ENCODE assay signal across 15 cellular contexts in genomic region chr3:2944628-2945027, GRCh38.
DNase-seq lines count a peak whose midpoint lies in the region; ATAC-seq and TF ChIP-seq lines count a peak whose summit lies in the region.
"Had no signal": no experiment of that assay in that cellular context is flagged by ENCODE, and none has a peak within 500 bp of the region (broad histone marks: within the 10 kb centered on the region; RNA-seq: fewer than 3 reads in every experiment).

No MANE protein-coding gene starts in this region.

- no peak overlapping the region for H3K9ac ChIP-seq in mammary epithelial cell (ENCODE audit: insufficient read depth, low read length)

- no peak overlapping the region for H2AFZ ChIP-seq in mammary epithelial cell (ENCODE audit: low read depth, low read length)

- H3K27me3 ChIP-seq in esophagus muscularis mucosa, result no peaks in the 10 kb centered on the region
- H3K27me3 ChIP-seq in mammary epithelial cell (ENCODE audit: insufficient read depth, low read length), result no peaks in the 10 kb centered on the region
- H3K27me3 ChIP-seq: adrenal gland, dorsolateral prefrontal cortex had no signal

- intact Hi-C loops in esophagus muscularis mucosa (cut with DNase I), result no loop called here
- intact Hi-C loops in mammary epithelial cell (cut with micrococcal nuclease), result no loop called here

- H3K4me1 ChIP-seq in esophagus muscularis mucosa (no peaks in the 10 kb centered on the region), mammary epithelial cell (ENCODE audit: insufficient read depth, low read length) (no peaks in the 10 kb centered on the region)
- H3K4me1 ChIP-seq: adrenal gland, spleen had no signal

- in situ Hi-C loops in mammary epithelial cell (cut with MboI; ENCODE audit: low sequenced_read_pairs in 2 of 2), result no loop called here

- no peak for TF ChIP-seq EP300 in esophagus muscularis mucosa (IDR thresholded peaks at IDR 0.05)

- no peak overlapping the region for H3K4me2 ChIP-seq in mammary epithelial cell (ENCODE audit: insufficient read depth, low read depth, low read length)

- TF ChIP-seq CTCF in esophagus muscularis mucosa (IDR thresholded peaks at IDR 0.05) (no peak), mammary epithelial cell (conservative IDR thresholded peaks at IDR 0.05 in 1 of 2, IDR thresholded peaks at IDR 0.05 in 1 of 2; ENCODE audit: extremely low read depth in 1 of 2, insufficient read depth in 1 of 2, low read depth in 1 of 2, low read length in 2 of 2) (no peak)

- H3K9me3 ChIP-seq in esophagus muscularis mucosa (no peaks in the 10 kb centered on the region), mammary epithelial cell (replicated peaks; ENCODE audit: insufficient read depth, low read length) (peaks cover 19% of the 10 kb centered on the region)
- H3K9me3 ChIP-seq: adrenal gland, spleen had no signal

- H3K27ac ChIP-seq in esophagus muscularis mucosa (replicated peaks in 1 of 4), result no peak overlapping the region
- no peak overlapping the region for H3K27ac ChIP-seq in mammary epithelial cell (ENCODE audit: insufficient read depth, low read depth, low read length)
- H3K27ac ChIP-seq: adrenal gland, dorsolateral prefrontal cortex had no signal

- dilution Hi-C loops in mammary epithelial cell (cut with HindIII; ENCODE audit: low sequenced_read_pairs), result no loop called here

- BruUV-seq in mammary epithelial cell (replicated peaks; lab: Mats Ljungman, UMichigan), result no TSS peak

- ATAC-seq in GM18498 (IDR thresholded peaks at IDR 0.05; ENCODE audit: unreplicated experiment) (peak; percentile 86), GM19452 (IDR thresholded peaks at IDR 0.05; ENCODE audit: unreplicated experiment) (peak; percentile 80), HG02798 (IDR thresholded peaks at IDR 0.05; ENCODE audit: poor library complexity, unreplicated experiment) (peak; percentile 81), HG03457 (IDR thresholded peaks at IDR 0.05; ENCODE audit: unreplicated experiment) (peak; percentile 84)

- 86% methylated on average over 1 of the region's 1 CpG for WGBS in esophagus muscularis mucosa
- WGBS in mammary epithelial cell (ENCODE audit: low coverage, missing lambda C conversion rate), result 67% methylated on average over 1 of the region's 1 CpG

- TF ChIP-seq POLR2A in esophagus muscularis mucosa (IDR thresholded peaks at IDR 0.05; ENCODE audit: low read depth), result no peak

- no peaks in the 10 kb centered on the region for H3K79me2 ChIP-seq in mammary epithelial cell (ENCODE audit: insufficient read depth, low read length)

- no peaks in the 10 kb centered on the region for H4K20me1 ChIP-seq in mammary epithelial cell (ENCODE audit: insufficient read depth, low read length)

- CTCF ChIA-PET in mammary epithelial cell (lab: Charles Lee; ENCODE audit: low non-redundant PET), result no interaction called here

- DNase-seq in esophagus muscularis mucosa (ENCODE audit: extremely low spot score), result no peak
- no peak for DNase-seq in SW 1271 (lab: John Stamatoyannopoulos, UW)
- DNase-seq in mammary epithelial cell, result no peak
- DNase-seq in NCI-H1436 treated with DMSO at 0.1 percent for 48 hours (lab: John Stamatoyannopoulos, UW), result no peak
- DNase-seq: activated CD8-positive, alpha-beta memory T cell treated with anti-CD3 and anti-CD28 coated beads, Interleukin-2, amount 50 U/mL, for 4 hours; adrenal gland; dorsolateral prefrontal cortex; foreskin melanocyte; H9; KBM-7; spleen had no signal

- no peak overlapping the region for H3K4me3 ChIP-seq in esophagus muscularis mucosa
- no peak overlapping the region for H3K4me3 ChIP-seq in mammary epithelial cell (replicated peaks in 1 of 3; ENCODE audit: insufficient read depth in 1 of 3, low read depth in 2 of 3, low read length in 3 of 3)
- H3K4me3 ChIP-seq: adrenal gland, dorsolateral prefrontal cortex, spleen had no signal

- H3K36me3 ChIP-seq in esophagus muscularis mucosa (no peaks in the 10 kb centered on the region), mammary epithelial cell (ENCODE audit: insufficient read depth, low read length) (no peaks in the 10 kb centered on the region)
- H3K36me3 ChIP-seq: adrenal gland, spleen had no signal
